Comparison of ENCODE assay signal across 17 cellular contexts in genomic region chr2:95109260-95109659, GRCh38. TPM values are rescaled to one million over a fixed set of nuclear protein-coding genes. Genes with fewer than 3 reads are reported as not detected.
DNase-seq lines count a peak whose midpoint lies in the region; ATAC-seq, FAIRE-seq and TF ChIP-seq lines count a peak whose summit lies in the region.
"Had no signal": no experiment of that assay in that cellular context is flagged by ENCODE, and none has a peak within 500 bp of the region (broad histone marks: within the 10 kb centered on the region; RNA-seq: fewer than 3 reads in every experiment).

No MANE protein-coding gene starts in this region.

- H3K27ac ChIP-seq in right atrium auricular region: no peak overlapping the region
- no peak overlapping the region for H3K27ac ChIP-seq in right lobe of liver
- H3K27ac ChIP-seq in HepG2 (ENCODE audit: extremely low read length, insufficient read depth, low read length): no peak overlapping the region
- H3K27ac ChIP-seq: 22Rv1, A549, C4-2B had no signal

- in situ Hi-C loops in HepG2 (cut with HindIII; ENCODE audit: extremely low pct_ligation_motif_present, low pct_unique_long_range_greater_than_20kb): no loop called here

- H3K36me3 ChIP-seq in right atrium auricular region (peaks cover 96% of the 10 kb centered on the region), right lobe of liver (peaks cover 8 to 95% (median 54%) of the 10 kb centered on the region in 4 donors), HepG2 (replicated peaks in 1 of 2; ENCODE audit: control insufficient read depth in 1 of 2, insufficient read depth in 2 of 2, low read length in 2 of 2) (peaks cover 38 to 83% of the 10 kb centered on the region in 2 experiments)

- no peak overlapping the region for H3K4me2 ChIP-seq in HepG2 (ENCODE audit: low read depth, low read length)
- H3K4me2 ChIP-seq: A549 had no signal

- H3K27me3 ChIP-seq in right atrium auricular region (no peaks in the 10 kb centered on the region), right lobe of liver (no peaks in the 10 kb centered on the region), HepG2 (ENCODE audit: control insufficient read depth in 1 of 2, insufficient read depth in 2 of 2, low read length in 2 of 2) (no peaks in the 10 kb centered on the region)

- H3K4me1 ChIP-seq in right atrium auricular region: no peaks in the 10 kb centered on the region
- no peaks in the 10 kb centered on the region for H3K4me1 ChIP-seq in right lobe of liver
- H3K4me1 ChIP-seq in HepG2 (ENCODE audit: insufficient read depth, low read length): no peaks in the 10 kb centered on the region
- H3K4me1 ChIP-seq: A549, Caco-2 had no signal

- ATAC-seq in Right ventricle myocardium inferior (peak; percentile 50), right lobe of liver (peak; percentile 12 to 47 (median 30)), HepG2 (no peak), omental fat pad (ENCODE audit: low FRiP score) (no peak), GM21717 (IDR thresholded peaks at IDR 0.05; ENCODE audit: unreplicated experiment) (no peak)
- ATAC-seq: A549 had no signal

- H3K9me3 ChIP-seq in right atrium auricular region (no peaks in the 10 kb centered on the region), right lobe of liver (no peaks in the 10 kb centered on the region), HepG2 (ENCODE audit: low read length) (no peaks in the 10 kb centered on the region)
- H3K9me3 ChIP-seq: A549, Caco-2 had no signal

- TF ChIP-seq CTCF in right atrium auricular region (IDR thresholded peaks at IDR 0.05) (no peak), right lobe of liver (IDR thresholded peaks at IDR 0.05) (no peak), HepG2 (CRISPR knock-in tag; IDR thresholded peaks at IDR 0.05) (no peak), omental fat pad (IDR thresholded peaks at IDR 0.05) (no peak)

- no peaks in the 10 kb centered on the region for H3K79me2 ChIP-seq in HepG2 (ENCODE audit: insufficient read depth, low read length)

- DNase-seq in Right ventricle myocardium inferior (ENCODE audit: missing footprints) (no peak), right atrium auricular region (ENCODE audit: low spot score) (no peak), right lobe of liver (no peak), HepG2 (ENCODE audit: low spot score) (no peak), midbrain (lab: John Stamatoyannopoulos, UW) (peak; percentile 17), omental fat pad (ENCODE audit: low spot score) (no peak), activated gamma-delta T cell (lab: John Stamatoyannopoulos, UW) (no peak)
- DNase-seq: AML-193; Caco-2; CD4-positive, alpha-beta T cell; H9 had no signal

- no peak for TF ChIP-seq EP300 in HepG2 (IDR thresholded peaks at IDR 0.05; ENCODE audit: low read depth in 2 of 2, low read length in 2 of 2)
- TF ChIP-seq EP300 in HepG2 (CRISPR knock-in tag; IDR thresholded peaks at IDR 0.05; ENCODE audit: borderline replicate concordance): no peak

- no peak for TF ChIP-seq RAD21 in HepG2 (CRISPR knock-in tag; IDR thresholded peaks at IDR 0.05)

- no peaks in the 10 kb centered on the region for H4K20me1 ChIP-seq in HepG2 (ENCODE audit: insufficient read depth, low read length)

- TF ChIP-seq POLR2A in right lobe of liver (IDR thresholded peaks at IDR 0.05) (no peak), HepG2 (IDR thresholded peaks at IDR 0.05; ENCODE audit: insufficient read depth in 1 of 2, low read depth in 2 of 2, low read length in 2 of 2) (no peak)

- BruUV-seq in HepG2 (replicated peaks; lab: Mats Ljungman, UMichigan): no TSS peak

- POLR2A ChIA-PET in HepG2 (lab: Yijun Ruan, JAX): no interaction called here

- no peak overlapping the region for H2AFZ ChIP-seq in HepG2 (ENCODE audit: low read length)

- WGBS in right lobe of liver (ENCODE audit: insufficient coverage, low coverage, low lambda C conversion rate, missing lambda C conversion rate): 53% methylated on average over 6 of the region's 6 CpGs
- 98% methylated on average over 6 of the region's 6 CpGs for whole genome bisulfite sequencing in HepG2 (ENCODE audit: low lambda C conversion rate)

- no peak for FAIRE-seq in HepG2 (lab: Jason Lieb, UNC)
- FAIRE-seq: A549, D721Med, H1 had no signal

- intact Hi-C loops in Right ventricle myocardium inferior (cut with DNase I): no loop called here
- intact Hi-C loops in right lobe of liver (cut with DNase I): no loop called here
- intact Hi-C loops in HepG2 (cut with micrococcal nuclease; ENCODE audit: unreplicated experiment): no loop called here

- CTCF ChIA-PET in HepG2 (lab: Yijun Ruan, JAX; ENCODE audit: low intra/inter-chr PET ratio, low total read pairs): no interaction called here

- H3K9ac ChIP-seq in HepG2 (ENCODE audit: insufficient read depth, low read depth, low read length): no peak overlapping the region

- H3K4me3 ChIP-seq in right atrium auricular region (no peak overlapping the region), right lobe of liver (no peak overlapping the region), HepG2 (replicated peaks in 1 of 3; ENCODE audit: insufficient read depth in 1 of 3, low read depth in 2 of 3, low read length in 3 of 3) (no peak overlapping the region)
- H3K4me3 ChIP-seq: A549 had no signal

RNA-seq across cellular contexts. Expression of gene MRPS5, which starts 12.3 kb away (rescaled TPM):
- 77.2 TPM for total RNA-seq in Right ventricle myocardium inferior
- 10 to 100 TPM; 39.0 to 57.7 TPM for total RNA-seq in right atrium auricular region
- 10 to 100 TPM; 36.1 to 52.1 (median 47.9) TPM for total RNA-seq in right lobe of liver
- total RNA-seq in HepG2 (2016; rRNA removed; fragmentation: Illumina TruSeq; extraction: Trizol): 98.8 and 102 TPM in 2 replicates
- 53.7 and 54.0 TPM in 2 replicates for total RNA-seq in HepG2 (2016; cell fraction: cytosol; rRNA removed; fragmentation: Illumina TruSeq; extraction: Trizol; ENCODE audit: low read depth)
- total RNA-seq in HepG2 (2016; cell fraction: insoluble cytoplasmic fraction; rRNA removed; fragmentation: Illumina TruSeq; extraction: Trizol): 99.9 and 104 TPM in 2 replicates
- total RNA-seq in HepG2 (2016; cell fraction: membrane; rRNA removed; fragmentation: Illumina TruSeq; extraction: Trizol): 68.2 and 74.9 TPM in 2 replicates
- 65.4 and 78.9 TPM in 2 replicates for total RNA-seq in HepG2 (2016; cell fraction: nucleus; rRNA removed; fragmentation: Illumina TruSeq; extraction: Trizol)
- polyA plus RNA-seq in HepG2 (2011; rRNA removed): 125 and 134 TPM in 2 replicates
- polyA plus RNA-seq in HepG2 (2011; cell fraction: cytosol; rRNA removed): 80.7 and 93.0 TPM in 2 replicates
- 151 and 160 TPM in 2 replicates for polyA plus RNA-seq in HepG2 (2011; cell fraction: nucleus; rRNA removed)
- polyA plus RNA-seq in HepG2 (2012): 83.3 and 86.4 TPM in 2 replicates
- polyA plus RNA-seq in HepG2 (2016; cell fraction: cytosol; fragmentation: Illumina TruSeq; extraction: Trizol; ENCODE audit: low read depth): 52.6 and 54.6 TPM in 2 replicates
- 116 and 119 TPM in 2 replicates for polyA plus RNA-seq in HepG2 (2016; cell fraction: insoluble cytoplasmic fraction; fragmentation: Illumina TruSeq; extraction: Trizol; ENCODE audit: low read depth)
- polyA plus RNA-seq in HepG2 (2016; cell fraction: membrane; fragmentation: Illumina TruSeq; extraction: Trizol; ENCODE audit: low read depth): 57.0 and 60.0 TPM in 2 replicates
- 139 and 145 TPM in 2 replicates for polyA plus RNA-seq in HepG2 (2016; cell fraction: nucleus; fragmentation: Illumina TruSeq; extraction: Trizol; ENCODE audit: insufficient read depth, low read depth)
- 73.5 and 104 TPM in 2 replicates for polyA minus RNA-seq in HepG2 (2011; rRNA and poly(A)+ RNA removed; ENCODE audit: low replicate concordance)
- polyA minus RNA-seq in HepG2 (2011; cell fraction: cytosol; rRNA and poly(A)+ RNA removed): 43.8 and 44.2 TPM in 2 replicates
- 103 and 105 TPM in 2 replicates for polyA minus RNA-seq in HepG2 (2011; cell fraction: nucleus; rRNA and poly(A)+ RNA removed)
- 10 to 100 TPM; 39.4 to 60.6 (median 47.5) TPM for total RNA-seq in omental fat pad

RNA-seq across cellular contexts. Expression of gene ZNF514, which starts 50.4 kb away (rescaled TPM):
- total RNA-seq in Right ventricle myocardium inferior (15.3 TPM), right atrium auricular region (1 to 10 TPM; 4.9 to 7.5 TPM), right lobe of liver (1 to 10 TPM; 2.0 to 8.1 (median 5.4) TPM), HepG2 (2016; rRNA removed; fragmentation: Illumina TruSeq; extraction: Trizol) (12.4 and 15.2 TPM in 2 replicates), omental fat pad (10 to 100 TPM; 11.0 to 28.2 (median 11.4) TPM)
- total RNA-seq in HepG2 (2016; cell fraction: cytosol; rRNA removed; fragmentation: Illumina TruSeq; extraction: Trizol; ENCODE audit: low read depth): 11.3 and 12.6 TPM in 2 replicates
- total RNA-seq in HepG2 (2016; cell fraction: insoluble cytoplasmic fraction; rRNA removed; fragmentation: Illumina TruSeq; extraction: Trizol): 12.5 and 16.2 TPM in 2 replicates
- total RNA-seq in HepG2 (2016; cell fraction: membrane; rRNA removed; fragmentation: Illumina TruSeq; extraction: Trizol): 13.1 and 16.4 TPM in 2 replicates
- total RNA-seq in HepG2 (2016; cell fraction: nucleus; rRNA removed; fragmentation: Illumina TruSeq; extraction: Trizol): 20.2 and 24.3 TPM in 2 replicates
- polyA plus RNA-seq in HepG2 (2011; rRNA removed): 18.7 and 20.1 TPM in 2 replicates
- 6.4 and 7.9 TPM in 2 replicates for polyA plus RNA-seq in HepG2 (2011; cell fraction: cytosol; rRNA removed)
- polyA plus RNA-seq in HepG2 (2011; cell fraction: nucleus; rRNA removed): 37.0 and 42.7 TPM in 2 replicates
- polyA plus RNA-seq in HepG2 (2012): 15.6 and 20.3 TPM in 2 replicates
- 6.2 and 6.8 TPM in 2 replicates for polyA plus RNA-seq in HepG2 (2016; cell fraction: cytosol; fragmentation: Illumina TruSeq; extraction: Trizol; ENCODE audit: low read depth)
- polyA plus RNA-seq in HepG2 (2016; cell fraction: insoluble cytoplasmic fraction; fragmentation: Illumina TruSeq; extraction: Trizol; ENCODE audit: low read depth): 9.1 and 9.6 TPM in 2 replicates
- 5.2 and 5.7 TPM in 2 replicates for polyA plus RNA-seq in HepG2 (2016; cell fraction: membrane; fragmentation: Illumina TruSeq; extraction: Trizol; ENCODE audit: low read depth)
- polyA plus RNA-seq in HepG2 (2016; cell fraction: nucleus; fragmentation: Illumina TruSeq; extraction: Trizol; ENCODE audit: insufficient read depth, low read depth): 35.4 and 37.2 TPM in 2 replicates
- polyA minus RNA-seq in HepG2 (2011; rRNA and poly(A)+ RNA removed; ENCODE audit: low replicate concordance): 6.8 and 15.4 TPM in 2 replicates
- polyA minus RNA-seq in HepG2 (2011; cell fraction: cytosol; rRNA and poly(A)+ RNA removed): 7.7 and 8.4 TPM in 2 replicates
- polyA minus RNA-seq in HepG2 (2011; cell fraction: nucleus; rRNA and poly(A)+ RNA removed): 50.2 and 59.9 TPM in 2 replicates

RNA-seq across cellular contexts. Expression of gene ZNF2, which starts 56.3 kb away (rescaled TPM):
- 4.3 TPM for total RNA-seq in Right ventricle myocardium inferior
- total RNA-seq in right atrium auricular region: 1 to 10 TPM; 3.5 to 3.7 TPM
- 1 to 10 TPM; 1.1 to 2.0 (median 1.8) TPM for total RNA-seq in right lobe of liver
- 6.1 and 8.5 TPM in 2 replicates for total RNA-seq in HepG2 (2016; rRNA removed; fragmentation: Illumina TruSeq; extraction: Trizol)
- 1.1 and 1.4 TPM in 2 replicates for total RNA-seq in HepG2 (2016; cell fraction: cytosol; rRNA removed; fragmentation: Illumina TruSeq; extraction: Trizol; ENCODE audit: low read depth)
- total RNA-seq in HepG2 (2016; cell fraction: insoluble cytoplasmic fraction; rRNA removed; fragmentation: Illumina TruSeq; extraction: Trizol): 6.3 and 8.1 TPM in 2 replicates
- 3.3 and 5.0 TPM in 2 replicates for total RNA-seq in HepG2 (2016; cell fraction: membrane; rRNA removed; fragmentation: Illumina TruSeq; extraction: Trizol)
- 4.2 and 6.5 TPM in 2 replicates for total RNA-seq in HepG2 (2016; cell fraction: nucleus; rRNA removed; fragmentation: Illumina TruSeq; extraction: Trizol)
- 4.3 and 4.4 TPM in 2 replicates for polyA plus RNA-seq in HepG2 (2011; rRNA removed)
- polyA plus RNA-seq in HepG2 (2011; cell fraction: cytosol; rRNA removed): 3.1 and 4.6 TPM in 2 replicates
- 4.5 and 5.1 TPM in 2 replicates for polyA plus RNA-seq in HepG2 (2011; cell fraction: nucleus; rRNA removed)
- 3.2 and 4.0 TPM in 2 replicates for polyA plus RNA-seq in HepG2 (2012)
- 0.46 and 0.50 TPM in 2 replicates for polyA plus RNA-seq in HepG2 (2016; cell fraction: cytosol; fragmentation: Illumina TruSeq; extraction: Trizol; ENCODE audit: low read depth)
- polyA plus RNA-seq in HepG2 (2016; cell fraction: insoluble cytoplasmic fraction; fragmentation: Illumina TruSeq; extraction: Trizol; ENCODE audit: low read depth): 4.7 and 5.7 TPM in 2 replicates
- 1.3 and 1.4 TPM in 2 replicates for polyA plus RNA-seq in HepG2 (2016; cell fraction: membrane; fragmentation: Illumina TruSeq; extraction: Trizol; ENCODE audit: low read depth)
- polyA plus RNA-seq in HepG2 (2016; cell fraction: nucleus; fragmentation: Illumina TruSeq; extraction: Trizol; ENCODE audit: insufficient read depth, low read depth): 6.8 and 8.0 TPM in 2 replicates
- 6.3 and 6.9 TPM in 2 replicates for polyA minus RNA-seq in HepG2 (2011; rRNA and poly(A)+ RNA removed; ENCODE audit: low replicate concordance)
- 5.3 and 6.2 TPM in 2 replicates for polyA minus RNA-seq in HepG2 (2011; cell fraction: cytosol; rRNA and poly(A)+ RNA removed)
- polyA minus RNA-seq in HepG2 (2011; cell fraction: nucleus; rRNA and poly(A)+ RNA removed): 7.1 and 7.7 TPM in 2 replicates
- 1 to 10 TPM; 2.1 to 7.4 (median 2.7) TPM for total RNA-seq in omental fat pad

Comparison
In these comparisons a context has a peak if more than half of its experiments do, and no peak if none do; other contexts are left out.
1. ATAC-seq: peak in Right ventricle myocardium inferior (single experiment) and right lobe of liver (4 of 4); none in HepG2 (single experiment), omental fat pad (single experiment) and GM21717 (single experiment).